In genomic region chr14:49766839-49767238, GRCh38 we compare ENCODE assay signal across 8 cellular contexts. TPM values are rescaled to one million over a fixed set of nuclear protein-coding genes. Genes with fewer than 3 reads are reported as not detected.
DNase-seq lines count a peak whose midpoint lies in the region; ATAC-seq and FAIRE-seq lines count a peak whose summit lies in the region.

No MANE protein-coding gene starts in this region.

- H3K9me3 ChIP-seq in right cardiac atrium (ENCODE audit: control insufficient read depth, low read length): no peaks in the 10 kb centered on the region
- no peaks in the 10 kb centered on the region for H3K9me3 ChIP-seq in small intestine (ENCODE audit: control insufficient read depth, low read depth)

- H3K27ac ChIP-seq in right cardiac atrium (ENCODE audit: low read length): no peak overlapping the region
- peak overlapping the region; percentile 96 to 100 for H3K27ac ChIP-seq in small intestine (ENCODE audit: low read depth in 1 of 2, low read length in 1 of 2)

- H3K27me3 ChIP-seq in right cardiac atrium (ENCODE audit: control insufficient read depth, insufficient read depth) (no peaks in the 10 kb centered on the region), small intestine (ENCODE audit: control insufficient read depth in 2 of 2, insufficient read depth in 2 of 2, low read length in 2 of 2) (no peaks in the 10 kb centered on the region)

- no peak for ATAC-seq in activated CD4-positive, alpha-beta T cell treated with anti-CD3 and anti-CD28 coated beads for 36 hours
- ATAC-seq in right cardiac atrium (no peak), GM21717 (IDR thresholded peaks at IDR 0.05; ENCODE audit: unreplicated experiment) (no peak)

- H3K4me1 Mint-ChIP-seq in activated CD4-positive, alpha-beta T cell treated with anti-CD3 and anti-CD28 coated beads for 36 hours: peaks cover 30% of the 10 kb centered on the region
- peaks cover 28% of the 10 kb centered on the region for H3K4me1 Mint-ChIP-seq in activated CD4-positive, alpha-beta memory T cell treated with anti-CD3 and anti-CD28 coated beads for 36 hours (ENCODE audit: low read depth)

- FAIRE-seq in small intestine (lab: Jason Lieb, UNC): no peak

- H3K4me3 ChIP-seq in right cardiac atrium (ENCODE audit: low read length) (peak overlapping the region; percentile 90), small intestine (ENCODE audit: low read depth in 1 of 2, low read length in 2 of 2) (peak overlapping the region in 1 of 2 donors; percentile 98)

- peaks cover 3% of the 10 kb centered on the region for H3K36me3 Mint-ChIP-seq in activated CD4-positive, alpha-beta T cell treated with anti-CD3 and anti-CD28 coated beads for 36 hours (ENCODE audit: low read depth)
- H3K36me3 Mint-ChIP-seq in activated CD4-positive, alpha-beta memory T cell treated with anti-CD3 and anti-CD28 coated beads for 36 hours: peaks cover 2% of the 10 kb centered on the region

- WGBS in right cardiac atrium: 82% methylated on average over 10 of the region's 10 CpGs
- WGBS in small intestine, 3 donors: 16 to 58% (median 35%) methylated on average over 10 of the region's 10 CpGs

- intact Hi-C loops in activated CD4-positive, alpha-beta T cell treated with anti-CD3 and anti-CD28 coated beads for 36 hours (cut with DNase I, micrococcal nuclease): loop anchor here (1.0 to 10.0 kb wide), 5 partner anchors 74 to 768 kb away; partner anchors contain the start of genes KLHDC1 (in 2 of the 2), NEMF (in 1 of the 2) and VCPKMT (in 1 of the 2)
- intact Hi-C loops in activated CD4-positive, alpha-beta memory T cell treated with anti-CD3 and anti-CD28 coated beads for 36 hours (cut with micrococcal nuclease): loop anchor here (1.0 to 10.0 kb wide), 3 partner anchors 133 to 558 kb away; no protein-coding TSS in a partner anchor
- intact Hi-C loops in right cardiac atrium (cut with DNase I): loop anchor here in 2 of 4 donors (10.0 kb wide), 1 partner anchor 132 kb away; the partner anchor contains the start of gene DNAAF2 (in 2 of the 2)

- POLR2A ChIA-PET in activated CD4-positive, alpha-beta T cell treated with anti-CD3 and anti-CD28 coated beads for 36 hours (lab: Charles Lee): interaction anchor here (0.6 to 2.8 kb wide), 7 partner anchors 40 to 146 kb away, joined by 6 to 28 read pairs (median 10); partner anchors contain the start of genes KLHDC1, MGAT2, POLE2 and RPL36AL
- POLR2A ChIA-PET in activated CD4-positive, alpha-beta memory T cell treated with anti-CD3 and anti-CD28 coated beads for 36 hours (lab: Charles Lee): interaction anchor here (0.9 to 3.4 kb wide), 12 partner anchors 74 to 465 kb away, joined by 3 to 40 read pairs (median 6); partner anchors contain the start of genes DNAAF2, KLHDC1, LRR1 and MGAT2

- DNase-seq in activated CD4-positive, alpha-beta T cell treated with anti-CD3 and anti-CD28 coated beads for 36 hours: no peak
- no peak for DNase-seq in activated CD4-positive, alpha-beta T cell treated with anti-CD3 and anti-CD28 coated beads for 4 hours
- no peak for DNase-seq in activated CD4-positive, alpha-beta memory T cell treated with anti-CD3 and anti-CD28 coated beads for 36 hours
- no peak for DNase-seq in right cardiac atrium
- peak; percentile 73 for DNase-seq in small intestine
- no peak for DNase-seq in cerebellar nuclear complex (lab: John Stamatoyannopoulos, UW)
- no peak for DNase-seq in G401 (ENCODE audit: low spot score)

- no peaks in the 10 kb centered on the region for H3K9me3 Mint-ChIP-seq in activated CD4-positive, alpha-beta T cell treated with anti-CD3 and anti-CD28 coated beads for 36 hours (ENCODE audit: low read depth)
- no peaks in the 10 kb centered on the region for H3K9me3 Mint-ChIP-seq in activated CD4-positive, alpha-beta memory T cell treated with anti-CD3 and anti-CD28 coated beads for 36 hours

- in situ Hi-C loops in G401 (cut with HindIII; ENCODE audit: low sequenced_read_pairs): no loop called here

- peaks cover 4% of the 10 kb centered on the region for H3K4me1 ChIP-seq in right cardiac atrium (ENCODE audit: control insufficient read depth, insufficient read depth, low read length)
- peaks cover 4% of the 10 kb centered on the region in 2 donors for H3K4me1 ChIP-seq in small intestine (ENCODE audit: control insufficient read depth in 2 of 2, insufficient read depth in 1 of 2, low read depth in 1 of 2, low read length in 1 of 2)

- CTCF ChIA-PET in activated CD4-positive, alpha-beta T cell treated with anti-CD3 and anti-CD28 coated beads for 36 hours (lab: Charles Lee): interaction anchor here (0.6 to 4.4 kb wide), 14 partner anchors 10 to 357 kb away, joined by 3 to 36 read pairs (median 4); partner anchors contain the start of genes DNAAF2, KLHDC1, MGAT2 and NEMF
- CTCF ChIA-PET in activated CD4-positive, alpha-beta memory T cell treated with anti-CD3 and anti-CD28 coated beads for 36 hours (lab: Charles Lee): interaction anchor here (0.8 to 4.6 kb wide), 8 partner anchors 14 to 552 kb away, joined by 3 to 63 read pairs (median 5); partner anchors contain the start of genes DNAAF2 and KLHDC1

- no peaks in the 10 kb centered on the region for H3K36me3 ChIP-seq in small intestine (ENCODE audit: control insufficient read depth in 2 of 2, insufficient read depth in 2 of 2, low read length in 2 of 2)

- H3K27ac Mint-ChIP-seq in activated CD4-positive, alpha-beta T cell treated with anti-CD3 and anti-CD28 coated beads for 36 hours: peak overlapping the region; percentile 98
- H3K27ac Mint-ChIP-seq in activated CD4-positive, alpha-beta memory T cell treated with anti-CD3 and anti-CD28 coated beads for 36 hours: peak overlapping the region; percentile 100

- peak overlapping the region; percentile 96 for H3K4me3 Mint-ChIP-seq in activated CD4-positive, alpha-beta T cell treated with anti-CD3 and anti-CD28 coated beads for 36 hours
- peak overlapping the region; percentile 88 for H3K4me3 Mint-ChIP-seq in activated CD4-positive, alpha-beta memory T cell treated with anti-CD3 and anti-CD28 coated beads for 36 hours

- no peaks in the 10 kb centered on the region for H3K27me3 Mint-ChIP-seq in activated CD4-positive, alpha-beta T cell treated with anti-CD3 and anti-CD28 coated beads for 36 hours
- H3K27me3 Mint-ChIP-seq in activated CD4-positive, alpha-beta memory T cell treated with anti-CD3 and anti-CD28 coated beads for 36 hours: no peaks in the 10 kb centered on the region

RNA-seq across cellular contexts. Expression of gene KLHDC2, which starts 1.1 kb away (rescaled TPM):
- total RNA-seq in activated CD4-positive, alpha-beta T cell treated with anti-CD3 and anti-CD28 coated beads for 36 hours: 10 to 100 TPM; 16.0 to 22.4 TPM
- total RNA-seq in activated CD4-positive, alpha-beta memory T cell treated with anti-CD3 and anti-CD28 coated beads for 36 hours: 10 to 100 TPM; 27.8 to 28.2 TPM
- 10 to 100 TPM; 71.5 to 91.9 (median 74.1) TPM for total RNA-seq in right cardiac atrium
- polyA plus RNA-seq in right cardiac atrium: 77.3 TPM
- 100 to 1,000 TPM in 1 of 3 donors, 10 to 100 TPM in 2; 40.0 to 135 (median 82.1) TPM for polyA plus RNA-seq in small intestine
- total RNA-seq in G401 (2014; rRNA removed; shearing (Covaris generic)): 48.8 and 83.5 TPM in 2 replicates
